In the genomic region with DNA sequence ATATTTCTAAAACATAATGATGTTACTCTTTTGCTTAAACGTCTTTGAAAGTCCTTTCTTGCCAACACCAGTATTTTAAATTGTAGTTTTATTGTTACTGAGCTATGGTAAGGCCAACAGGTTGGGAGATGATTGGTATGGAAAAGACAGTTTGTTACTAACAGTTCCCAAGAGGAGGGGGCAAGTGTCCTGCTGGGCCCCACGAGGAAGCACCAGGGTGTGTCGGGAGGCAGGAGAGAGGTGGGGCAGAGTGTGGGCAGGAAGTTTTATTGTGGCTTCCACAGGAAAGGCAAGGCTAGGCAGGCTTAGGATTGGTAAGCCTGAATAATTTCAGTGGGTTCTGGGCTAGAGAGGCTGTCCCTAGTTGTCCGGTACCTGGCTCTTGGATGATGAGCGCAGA, we compare ENCODE assay signal across 19 cellular contexts.
A peak's percentile ranks its signal among the peaks of the same experiment; 100 is the strongest.
DNase-seq lines count a peak whose midpoint lies in the region; ATAC-seq and TF ChIP-seq lines count a peak whose summit lies in the region.
"Had no signal": no experiment of that assay in that cellular context is flagged by ENCODE, and none has a peak within 500 bp of the region (broad histone marks: within the 10 kb centered on the region; RNA-seq: fewer than 3 reads in every experiment).

No MANE protein-coding gene starts in this region.

- H3K4me3 ChIP-seq in HEK293 (ENCODE audit: low read depth, low read length) = no peak overlapping the region
- no peak overlapping the region for H3K4me3 ChIP-seq in SK-N-SH (ENCODE audit: low read depth in 2 of 2, low read length in 1 of 2)
- no peak overlapping the region for H3K4me3 ChIP-seq in smooth muscle cell

- intact Hi-C loops in activated CD4-positive, alpha-beta memory T cell treated with anti-CD3 and anti-CD28 coated beads for 36 hours (cut with micrococcal nuclease) = no loop called here

- H3K79me2 ChIP-seq in SK-N-SH (ENCODE audit: insufficient read depth) (no peaks in the 10 kb centered on the region), smooth muscle cell (ENCODE audit: low read depth) (no peaks in the 10 kb centered on the region)

- TF ChIP-seq RAD21 in SK-N-SH (IDR thresholded peaks at IDR 0.05; ENCODE audit: low read length) = no peak

- peaks cover 12% of the 10 kb centered on the region for H3K4me1 ChIP-seq in HEK293 (ENCODE audit: control insufficient read depth, insufficient read depth, low read length)
- peaks cover 7 to 34% of the 10 kb centered on the region in 2 experiments for H3K4me1 ChIP-seq in SK-N-SH (ENCODE audit: control insufficient read depth in 1 of 2, insufficient read depth in 2 of 2, low read depth in 1 of 2, low read length in 1 of 2)
- H3K4me1 ChIP-seq in smooth muscle cell (ENCODE audit: low read depth) = peaks cover 38% of the 10 kb centered on the region

- H3K4me2 ChIP-seq in SK-N-SH = peak overlapping the region; percentile 39
- H3K4me2 ChIP-seq in smooth muscle cell = no peak overlapping the region

- no peak overlapping the region for H2AFZ ChIP-seq in SK-N-SH (ENCODE audit: low read depth)
- no peak overlapping the region for H2AFZ ChIP-seq in smooth muscle cell (ENCODE audit: low read depth)

- H3K27ac ChIP-seq in HEK293 (ENCODE audit: extremely low read depth, low read depth, low read length) (no peak overlapping the region), SK-N-SH (ENCODE audit: low read depth in 2 of 2, low read length in 1 of 2) (peak overlapping the region; percentile 59 to 93; a peak in 3 of 4 replicates), smooth muscle cell (ENCODE audit: low read depth) (peak overlapping the region; percentile 31)
- H3K27ac ChIP-seq: neutrophil had no signal

- CTCF ChIA-PET in HEK293 (lab: Yijun Ruan, JAX) = interaction anchor here (0.6 to 2.8 kb wide), 3 partner anchors 10 to 41 kb away, joined by 4 to 11 read pairs (median 9); no protein-coding TSS in a partner anchor
- CTCF ChIA-PET in SK-N-SH (lab: Yijun Ruan, JAX) = interaction anchor here (3.9 to 4.8 kb wide), 2 partner anchors 11 to 227 kb away, joined by 17 to 33 read pairs; no protein-coding TSS in a partner anchor
- CTCF ChIA-PET in activated CD4-positive, alpha-beta memory T cell treated with anti-CD3 and anti-CD28 coated beads for 36 hours (lab: Charles Lee) = interaction anchor here (1.6 kb wide), 1 partner anchor 11 kb away, joined by 8 read pairs; no protein-coding TSS in a partner anchor

- H3F3A ChIP-seq in SK-N-SH (replicated peaks; ENCODE audit: insufficient read depth) (peaks cover 27% of the 10 kb centered on the region), smooth muscle cell (ENCODE audit: low read depth) (peaks cover 23% of the 10 kb centered on the region)

- H3K9me3 Mint-ChIP-seq in activated CD4-positive, alpha-beta memory T cell treated with anti-CD3 and anti-CD28 coated beads for 36 hours = no peaks in the 10 kb centered on the region
- H3K9me3 Mint-ChIP-seq: activated naive CD4-positive, alpha-beta T cell treated with anti-CD3 and anti-CD28 coated beads, Interleukin-2, amount 50 U/mL, for 24 hours; CD8-positive, alpha-beta memory T cell; effector memory CD8-positive, alpha-beta T cell; memory B cell; stimulated activated naive CD8-positive, alpha-beta T cell treated with anti-CD3 and anti-CD28 coated beads, Interleukin-15, amount 100 ng/mL, for 72 hours had no signal

- DNase-seq in SK-N-SH = no peak
- DNase-seq in smooth muscle cell (lab: John Stamatoyannopoulos, UW; ENCODE audit: unreplicated experiment) = no peak
- DNase-seq in GM13977 (ENCODE audit: low spot score) = no peak
- no peak for DNase-seq in superior temporal gyrus (ENCODE audit: extremely low spot score)
- DNase-seq in activated CD4-positive, alpha-beta memory T cell treated with anti-CD3 and anti-CD28 coated beads for 36 hours = no peak
- DNase-seq: CD8-positive, alpha-beta memory T cell; effector memory CD8-positive, alpha-beta T cell; EL; NCI-H1930; NCI-H524; OCI-M1; stimulated activated naive CD8-positive, alpha-beta T cell treated with anti-CD3 and anti-CD28 coated beads, Interleukin-15, amount 100 ng/mL, for 72 hours had no signal

- H3K4me1 Mint-ChIP-seq in activated CD4-positive, alpha-beta memory T cell treated with anti-CD3 and anti-CD28 coated beads for 36 hours (ENCODE audit: low read depth) = peaks cover 4% of the 10 kb centered on the region
- H3K4me1 Mint-ChIP-seq: activated naive CD4-positive, alpha-beta T cell treated with anti-CD3 and anti-CD28 coated beads, Interleukin-2, amount 50 U/mL, for 24 hours; CD8-positive, alpha-beta memory T cell; stimulated activated naive CD8-positive, alpha-beta T cell treated with anti-CD3 and anti-CD28 coated beads, Interleukin-15, amount 100 ng/mL, for 72 hours had no signal

- peaks cover 8% of the 10 kb centered on the region for H3K27me3 Mint-ChIP-seq in activated CD4-positive, alpha-beta memory T cell treated with anti-CD3 and anti-CD28 coated beads for 36 hours
- H3K27me3 Mint-ChIP-seq: activated naive CD4-positive, alpha-beta T cell treated with anti-CD3 and anti-CD28 coated beads, Interleukin-2, amount 50 U/mL, for 24 hours; memory B cell had no signal

- in situ Hi-C loops in GM13977 (cut with MboI; ENCODE audit: low pct_unique_long_range_greater_than_20kb, low sequenced_read_pairs, unreplicated experiment) = no loop called here

- POLR2A ChIA-PET in HEK293 (lab: Yijun Ruan, JAX) = no interaction called here
- POLR2A ChIA-PET in SK-N-SH (lab: Yijun Ruan, JAX) = no interaction called here
- POLR2A ChIA-PET in activated CD4-positive, alpha-beta memory T cell treated with anti-CD3 and anti-CD28 coated beads for 36 hours (lab: Charles Lee) = no interaction called here

- no peak for TF ChIP-seq CTCF in HEK293 (tag by site-specific recombination; IDR thresholded peaks at IDR 0.05)
- no peak for TF ChIP-seq CTCF in SK-N-SH (IDR thresholded peaks at IDR 0.05)
- no peak for TF ChIP-seq CTCF in smooth muscle cell (IDR thresholded peaks at IDR 0.05; ENCODE audit: borderline replicate concordance, insufficient read depth, poor library complexity, severe bottlenecking)
- TF ChIP-seq CTCF in GM13977 (IDR thresholded peaks at IDR 0.05; ENCODE audit: extremely low read depth, insufficient read depth, missing control alignments) = no peak

- H3K4me3 Mint-ChIP-seq in activated CD4-positive, alpha-beta memory T cell treated with anti-CD3 and anti-CD28 coated beads for 36 hours = no peak overlapping the region
- H3K4me3 Mint-ChIP-seq: activated naive CD4-positive, alpha-beta T cell treated with anti-CD3 and anti-CD28 coated beads, Interleukin-2, amount 50 U/mL, for 24 hours; CD8-positive, alpha-beta memory T cell; effector memory CD8-positive, alpha-beta T cell; memory B cell; stimulated activated naive CD8-positive, alpha-beta T cell treated with anti-CD3 and anti-CD28 coated beads, Interleukin-15, amount 100 ng/mL, for 72 hours had no signal

- H3K27ac Mint-ChIP-seq in activated CD4-positive, alpha-beta memory T cell treated with anti-CD3 and anti-CD28 coated beads for 36 hours = no peak overlapping the region
- H3K27ac Mint-ChIP-seq: activated naive CD4-positive, alpha-beta T cell treated with anti-CD3 and anti-CD28 coated beads, Interleukin-2, amount 50 U/mL, for 24 hours; CD8-positive, alpha-beta memory T cell; effector memory CD8-positive, alpha-beta T cell; memory B cell; stimulated activated naive CD8-positive, alpha-beta T cell treated with anti-CD3 and anti-CD28 coated beads, Interleukin-15, amount 100 ng/mL, for 72 hours had no signal

- peak; percentile 29 for ATAC-seq in esophagus mucosa
- ATAC-seq in HG02885 (IDR thresholded peaks at IDR 0.05; ENCODE audit: poor library complexity, unreplicated experiment) = no peak
- ATAC-seq: activated CD4-positive, CD25-positive, alpha-beta regulatory T cell treated with anti-CD3 and anti-CD28 coated beads, Interleukin-2, amount 50 U/mL, for 24 hours; effector memory CD8-positive, alpha-beta T cell; stimulated activated naive CD8-positive, alpha-beta T cell treated with anti-CD3 and anti-CD28 coated beads, Interleukin-15, amount 100 ng/mL, for 72 hours had no signal

- H3K9me3 ChIP-seq in HEK293 (ENCODE audit: control insufficient read depth, insufficient read depth, low read depth, low read length) = no peaks in the 10 kb centered on the region
- H3K9me3 ChIP-seq in SK-N-SH = no peaks in the 10 kb centered on the region
- H3K9me3 ChIP-seq in smooth muscle cell (replicated peaks; ENCODE audit: low read depth) = no peaks in the 10 kb centered on the region
- H3K9me3 ChIP-seq: neutrophil had no signal

- H3K27me3 ChIP-seq in SK-N-SH (ENCODE audit: insufficient read depth) (no peaks in the 10 kb centered on the region), smooth muscle cell (ENCODE audit: low read depth) (no peaks in the 10 kb centered on the region)
- H3K27me3 ChIP-seq: neutrophil had no signal

- H4K20me1 ChIP-seq in SK-N-SH (ENCODE audit: insufficient read depth) (no peaks in the 10 kb centered on the region), smooth muscle cell (ENCODE audit: low read depth) (no peaks in the 10 kb centered on the region)

- no peaks in the 10 kb centered on the region for H3K36me3 Mint-ChIP-seq in activated CD4-positive, alpha-beta memory T cell treated with anti-CD3 and anti-CD28 coated beads for 36 hours
- H3K36me3 Mint-ChIP-seq: activated naive CD4-positive, alpha-beta T cell treated with anti-CD3 and anti-CD28 coated beads, Interleukin-2, amount 50 U/mL, for 24 hours; CD8-positive, alpha-beta memory T cell; memory B cell had no signal

- H3K36me3 ChIP-seq in HEK293 (ENCODE audit: control insufficient read depth in 2 of 2, insufficient read depth in 1 of 2, low read length in 2 of 2) (no peaks in the 10 kb centered on the region), SK-N-SH (replicated peaks in 1 of 2; ENCODE audit: control insufficient read depth in 1 of 2, insufficient read depth in 2 of 2, low read length in 1 of 2) (no peaks in the 10 kb centered on the region), smooth muscle cell (ENCODE audit: low read depth) (no peaks in the 10 kb centered on the region)
- H3K36me3 ChIP-seq: neutrophil had no signal

- no peak for TF ChIP-seq EP300 in SK-N-SH (IDR thresholded peaks at IDR 0.05; ENCODE audit: borderline replicate concordance in 1 of 2, low read depth in 1 of 2, low read length in 1 of 2)

- no peaks in the 10 kb centered on the region for H3K9me2 ChIP-seq in SK-N-SH

- no peak overlapping the region for H3K9ac ChIP-seq in SK-N-SH
- H3K9ac ChIP-seq in smooth muscle cell (ENCODE audit: low read depth) = no peak overlapping the region

- WGBS in SK-N-SH (ENCODE audit: low lambda C conversion rate) = 72% methylated on average over 5 of the region's 5 CpGs
- WGBS in smooth muscle cell (ENCODE audit: low lambda C conversion rate) = 66% methylated on average over 5 of the region's 5 CpGs

TF ChIP-seq in HEK293, 187 proteins besides CTCF, POLR2A, EP300 and RAD21 (continues in another document):
- no peak for TF ChIP-seq ZNF133 (tag by site-specific recombination; IDR thresholded peaks at IDR 0.05)
- peak; percentile 72; the same call in 1 of the 2 replicates for TF ChIP-seq ZNF266 (tag by site-specific recombination; IDR thresholded peaks at IDR 0.05; ENCODE audit: low read depth)
